ENCODE assay signal across 26 cellular contexts in the genomic region with DNA sequence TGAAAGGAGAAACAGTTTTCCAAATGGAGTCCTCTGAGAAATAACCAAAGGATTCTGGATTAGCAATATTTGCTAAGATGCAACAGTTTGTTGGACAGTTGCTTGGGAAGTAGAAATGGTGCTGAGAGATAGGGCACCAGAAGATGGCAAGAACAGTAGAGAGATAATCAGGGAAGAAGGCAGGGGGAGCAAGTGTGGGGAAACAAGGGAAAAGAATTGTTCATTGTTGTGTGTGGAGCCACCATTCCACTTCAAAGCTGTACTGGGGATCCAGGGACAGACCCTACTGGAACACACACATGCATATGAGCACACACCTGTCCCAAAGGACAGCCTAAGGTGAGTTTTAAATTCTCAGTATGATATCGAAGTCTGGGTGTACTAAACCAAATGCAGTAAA.
"Had no signal": no experiment of that assay in that cellular context is flagged by ENCODE, and none has a peak within 500 bp of the region (broad histone marks: within the 10 kb centered on the region; RNA-seq: fewer than 3 reads in every experiment).

No MANE protein-coding gene starts in this region.

- H3K27me3 Mint-ChIP-seq: activated B cell treated with CpG ODN at 0.5 μM for 24 hours, T-helper 17 cell had no signal

- H3K4me3 Mint-ChIP-seq: activated B cell treated with CpG ODN at 0.5 μM for 24 hours; activated CD8-positive, alpha-beta T cell treated with anti-CD3 and anti-CD28 coated beads for 36 hours; activated naive CD8-positive, alpha-beta T cell; activated T-cell treated with anti-CD3 and anti-CD28 coated beads, Interleukin-2, amount 50 U/mL, for 4 hours; activated T-helper 17 cell treated with anti-CD3 and anti-CD28 coated beads, Interleukin-2, amount 50 U/mL, for 72 hours; endodermal cell; T-helper 17 cell had no signal

- H3K9me3 ChIP-seq: body of pancreas, colonic mucosa had no signal

- H3K36me3 Mint-ChIP-seq: activated naive CD8-positive, alpha-beta T cell had no signal

- H3K36me3 ChIP-seq: colonic mucosa, WERI-Rb-1 had no signal

- ATAC-seq: activated CD4-positive, CD25-positive, alpha-beta regulatory T cell treated with anti-CD3 and anti-CD28 coated beads, Interleukin-2, amount 50 U/mL, for 24 hours; activated CD8-positive, alpha-beta T cell treated with anti-CD3 and anti-CD28 coated beads for 36 hours; activated T-cell treated with anti-CD3 and anti-CD28 coated beads, Interleukin-2, amount 50 U/mL, for 4 hours; activated T-helper 17 cell treated with anti-CD3 and anti-CD28 coated beads, Interleukin-2, amount 50 U/mL, for 72 hours; body of pancreas; esophagus mucosa; T-helper 17 cell had no signal

- H3K4me1 Mint-ChIP-seq: activated T-helper 17 cell treated with anti-CD3 and anti-CD28 coated beads, Interleukin-2, amount 50 U/mL, for 72 hours; T-helper 17 cell had no signal

- H3K4me1 ChIP-seq: colonic mucosa had no signal

- H3K4me3 ChIP-seq: body of pancreas, colonic mucosa had no signal

- H3K27ac Mint-ChIP-seq: activated B cell treated with CpG ODN at 0.5 μM for 24 hours; activated CD8-positive, alpha-beta T cell treated with anti-CD3 and anti-CD28 coated beads for 36 hours; activated naive CD8-positive, alpha-beta T cell; activated T-helper 17 cell treated with anti-CD3 and anti-CD28 coated beads, Interleukin-2, amount 50 U/mL, for 72 hours; endodermal cell; T-helper 17 cell had no signal

- DNase-seq: activated B cell treated with CpG ODN at 0.5 μM for 24 hours; activated CD4-positive, alpha-beta T cell treated with anti-CD3 and anti-CD28 coated beads for 48 hours; activated CD4-positive, alpha-beta T cell treated with anti-CD3 and anti-CD28 coated beads, Interleukin-2, amount 50 U/mL, for 1 hour; activated CD4-positive, alpha-beta T cell treated with anti-CD3 and anti-CD28 coated beads, Interleukin-2, amount 50 U/mL, for 48 hours; activated CD8-positive, alpha-beta memory T cell treated with anti-CD3 and anti-CD28 coated beads for 24 hours; activated CD8-positive, alpha-beta T cell treated with anti-CD3 and anti-CD28 coated beads for 36 hours; activated effector memory CD4-positive, alpha-beta T cell treated with Interleukin-2 at 50 U/mL for 16 hours; activated gamma-delta T cell treated with Interleukin-2 at 50 U/mL for 16 hours; activated naive CD4-positive, alpha-beta T cell treated with anti-CD3 and anti-CD28 coated beads, Interleukin-2, amount 50 U/mL, for 16 hours; activated naive CD4-positive, alpha-beta T cell treated with Interleukin-2 at 50 U/mL for 16 hours; activated T-cell treated with anti-CD3 and anti-CD28 coated beads, Interleukin-2, amount 50 U/mL, for 4 hours; amniotic stem cell; aorta; body of pancreas; colonic mucosa; effector memory CD4-positive, alpha-beta T cell; endodermal cell; foreskin fibroblast; head of caudate nucleus; T-helper 1 cell; T-helper 17 cell; WERI-Rb-1 had no signal

- H3K27ac ChIP-seq: body of pancreas, colonic mucosa, WERI-Rb-1 had no signal

- H3K9me3 Mint-ChIP-seq: activated B cell treated with CpG ODN at 0.5 μM for 24 hours; activated CD8-positive, alpha-beta T cell treated with anti-CD3 and anti-CD28 coated beads for 36 hours; activated T-cell treated with anti-CD3 and anti-CD28 coated beads, Interleukin-2, amount 50 U/mL, for 4 hours; endodermal cell had no signal

- H3K27me3 ChIP-seq: body of pancreas, colonic mucosa had no signal
